1 cellular context compared by ENCODE assay signal in genomic region chr7:64999165-65000004, GRCh38.
TF ChIP-seq lines count a peak whose summit lies in the region.

No MANE protein-coding gene starts in this region.

TF ChIP-seq in GM23338, 12 proteins besides CTCF, POLR2A, EP300 and RAD21 (continued from another document):
- TF ChIP-seq ZNF462 (CRISPR knock-in tag; IDR thresholded peaks at IDR 0.05) = no peak
- TF ChIP-seq REST (IDR thresholded peaks at IDR 0.05; ENCODE audit: unreplicated experiment) = no peak
- no peak for TF ChIP-seq STAT1 (IDR thresholded peaks at IDR 0.05; ENCODE audit: unreplicated experiment)
- no peak for TF ChIP-seq ETS1 (IDR thresholded peaks at IDR 0.05)
- no peak for TF ChIP-seq NANOG (IDR thresholded peaks at IDR 0.05; ENCODE audit: borderline replicate concordance)
- no peak for TF ChIP-seq JUNB (IDR thresholded peaks at IDR 0.05; ENCODE audit: unreplicated experiment)
- no peak for TF ChIP-seq EZH2phosphoT487 (IDR thresholded peaks at IDR 0.05; ENCODE audit: unreplicated experiment)
TF ChIP-seq in GM23338: peak in this region for 0.
